16 cellular contexts compared by ENCODE assay signal in the genomic region with DNA sequence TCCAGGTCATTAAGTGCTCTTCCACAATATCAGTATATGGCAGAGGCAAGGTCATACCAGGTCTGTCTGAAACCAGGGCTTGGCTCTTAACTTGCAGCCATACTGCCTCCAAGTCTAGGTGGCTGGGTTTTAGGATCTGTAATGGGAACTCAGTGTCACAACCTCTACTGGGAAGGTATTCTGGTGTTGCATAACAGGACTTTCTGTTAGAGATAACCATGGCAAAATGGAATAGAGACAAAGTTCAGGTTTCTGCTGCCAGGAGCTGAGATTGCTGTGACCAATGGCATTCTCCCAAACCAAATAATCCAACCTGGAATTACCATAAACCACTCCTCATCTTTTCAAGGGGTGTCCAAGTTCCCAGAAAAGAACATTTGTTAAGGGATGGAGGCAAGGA. TPM values are rescaled to one million over a fixed set of nuclear protein-coding genes. Genes with fewer than 3 reads are reported as not detected.
DNase-seq lines count a peak whose midpoint lies in the region; ATAC-seq and TF ChIP-seq lines count a peak whose summit lies in the region.
"Had no signal": no experiment of that assay in that cellular context is flagged by ENCODE, and none has a peak within 500 bp of the region (broad histone marks: within the 10 kb centered on the region; RNA-seq: fewer than 3 reads in every experiment).

No MANE protein-coding gene starts in this region.

- no peaks in the 10 kb centered on the region for H3K36me3 ChIP-seq in mucosa of descending colon (ENCODE audit: low read depth)
- H3K36me3 ChIP-seq: BE2C, HAP-1 had no signal

- peak; percentile 3 for DNase-seq in GM13977 (ENCODE audit: low spot score)
- peak; percentile 68 for DNase-seq in HuH-7.5 (ENCODE audit: low spot score)
- no peak for DNase-seq in left colon
- no peak for DNase-seq in mucosa of descending colon
- DNase-seq in stimulated activated CD4-positive, alpha-beta T cell treated with anti-CD3 and anti-CD28 coated beads, Interleukin-1b, Interleukin-23, amount 100 ng/mL, for 48 hours = no peak
- DNase-seq in AG20443 (ENCODE audit: low spot score) = no peak
- DNase-seq in left cardiac atrium = no peak
- no peak for DNase-seq in NCI-H1417 treated with DMSO at 0.1 percent for 48 hours (lab: John Stamatoyannopoulos, UW)
- DNase-seq: BE2C; CD4-positive, alpha-beta memory T cell; DMS79 had no signal

- ATAC-seq in left colon (peak; percentile 51), mucosa of descending colon (peak; percentile 77), left cardiac atrium (no peak)
- ATAC-seq: GM12878, GM23338 had no signal

- intact Hi-C loops in left colon (cut with DNase I, micrococcal nuclease) (no loop called here), mucosa of descending colon (cut with DNase I, micrococcal nuclease) (no loop called here), left cardiac atrium (cut with DNase I) (no loop called here)

- no peaks in the 10 kb centered on the region for H3K4me1 ChIP-seq in mucosa of descending colon (ENCODE audit: low read depth)
- H3K4me1 ChIP-seq: BE2C, HAP-1 had no signal

- H3K9me3 ChIP-seq in mucosa of descending colon = no peaks in the 10 kb centered on the region
- H3K9me3 ChIP-seq: BE2C, HAP-1 had no signal

- in situ Hi-C loops in GM13977 (cut with MboI; ENCODE audit: low pct_unique_long_range_greater_than_20kb, low sequenced_read_pairs, unreplicated experiment) = no loop called here

- TF ChIP-seq CTCF in GM13977 (IDR thresholded peaks at IDR 0.05; ENCODE audit: extremely low read depth, insufficient read depth, missing control alignments) = no peak
- TF ChIP-seq CTCF in mucosa of descending colon (IDR thresholded peaks at IDR 0.05) = no peak

- H3K4me3 ChIP-seq in mucosa of descending colon = no peak overlapping the region
- H3K4me3 ChIP-seq: GM12878, GM23338, HAP-1 had no signal

RNA-seq across cellular contexts. Expression of a gene that starts 6.8 kb away (rescaled TPM):
- total RNA-seq in left colon = 10 to 100 TPM in 1 of 2 donors, 1 to 10 TPM in 1; 3.1 to 11.3 TPM
- 10 to 100 TPM in 1 of 3 donors, 1 to 10 TPM in 2; 3.9 to 11.3 (median 8.0) TPM for total RNA-seq in mucosa of descending colon
- total RNA-seq in left cardiac atrium = 100 to 1,000 TPM; 233 to 552 TPM
- total RNA-seq: CD4-positive, alpha-beta memory T cell; GM23338 had no signal

RNA-seq across cellular contexts. Expression of a gene that starts 10.8 kb away (rescaled TPM):
- total RNA-seq in left colon (1 to 10 TPM in 1 of 2 donors, under 1 TPM in 1; 0.58 to 1.1 TPM), mucosa of descending colon (1 to 10 TPM; 1.3 to 2.0 (median 1.7) TPM), left cardiac atrium (100 to 1,000 TPM in 1 of 2 donors, 10 to 100 TPM in 1; 45.8 to 223 TPM)
- total RNA-seq: CD4-positive, alpha-beta memory T cell; G401; GM23338 had no signal

RNA-seq across cellular contexts. Expression of a gene that starts 22.7 kb away (rescaled TPM):
- total RNA-seq in left colon = not detected
- total RNA-seq in mucosa of descending colon = not detected
- total RNA-seq in left cardiac atrium = under 1 TPM in 1 of 2 donors, not detected in 1; 0.94 TPM
- total RNA-seq: CD4-positive, alpha-beta memory T cell; G401; GM12878; GM23338; HT1080 had no signal

Comparison
In these comparisons a context has a peak if more than half of its experiments do, and no peak if none do; other contexts are left out.
1. DNase-seq: peak in GM13977 (single experiment) and HuH-7.5 (single experiment); none in left colon (0 of 2), mucosa of descending colon (0 of 3), stimulated activated CD4-positive, alpha-beta T cell treated with anti-CD3 and anti-CD28 coated beads, Interleukin-1b, Interleukin-23, amount 100 ng/mL, for 48 hours (single experiment), AG20443 (single experiment), left cardiac atrium (single experiment) and NCI-H1417 treated with DMSO at 0.1 percent for 48 hours (single experiment).
2. ATAC-seq: peak in left colon (single experiment) and mucosa of descending colon (single experiment); none in left cardiac atrium (0 of 2).
3. RNA of a gene that starts 6.8 kb away (total RNA-seq): 233 to 552 TPM in left cardiac atrium; 3.1 to 11.3 TPM in left colon and 3.9 to 11.3 TPM in mucosa of descending colon; every median in the first group is over 10 times any median in the second.
4. RNA of a gene that starts 10.8 kb away (total RNA-seq): 45.8 to 223 TPM in left cardiac atrium; 1.3 to 2.0 TPM in mucosa of descending colon and 0.58 to 1.1 TPM in left colon; every median in the first group is over 10 times any median in the second.